Comparison of ENCODE assay signal across 31 cellular contexts in the genomic region with DNA sequence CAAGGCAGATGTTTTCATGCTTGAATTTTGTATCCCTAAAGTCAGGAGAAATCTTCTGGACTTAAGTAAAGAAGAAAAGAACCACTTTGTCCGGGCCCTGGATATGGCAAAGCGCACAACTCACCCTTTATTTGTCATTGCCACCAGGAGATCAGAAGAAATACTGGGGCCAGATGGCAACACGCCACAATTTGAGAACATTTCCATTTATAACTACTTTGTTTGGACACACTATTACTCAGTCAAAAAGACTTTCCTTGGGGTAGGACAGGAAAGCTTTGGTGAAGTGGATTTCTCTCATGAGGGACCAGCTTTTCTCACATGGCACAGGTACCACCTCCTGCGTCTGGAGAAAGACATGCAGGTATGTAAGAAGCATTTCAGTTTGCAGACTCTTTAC. TPM values are rescaled to one million over a fixed set of nuclear protein-coding genes. Genes with fewer than 3 reads are reported as not detected.
DNase-seq lines count a peak whose midpoint lies in the region; ATAC-seq, FAIRE-seq and TF ChIP-seq lines count a peak whose summit lies in the region.
"Had no signal": no experiment of that assay in that cellular context is flagged by ENCODE, and none has a peak within 500 bp of the region (broad histone marks: within the 10 kb centered on the region; RNA-seq: fewer than 3 reads in every experiment).

No MANE protein-coding gene starts in this region.

- H3K27me3 ChIP-seq in GM23338 (ENCODE audit: insufficient read depth) (no peaks in the 10 kb centered on the region), astrocyte (ENCODE audit: insufficient read depth, low read length) (no peaks in the 10 kb centered on the region), thoracic aorta (replicated peaks; ENCODE audit: insufficient read depth) (no peaks in the 10 kb centered on the region)
- H3K27me3 ChIP-seq: breast epithelium, neural progenitor cell, SJSA1, vagina had no signal

- H3K4me2 ChIP-seq in GM23338: no peak overlapping the region
- no peak overlapping the region for H3K4me2 ChIP-seq in astrocyte (ENCODE audit: low read length)
- H3K4me2 ChIP-seq: neural progenitor cell had no signal

- H3K27ac Mint-ChIP-seq in GM23338 (no peak overlapping the region), astrocyte (ENCODE audit: unreplicated experiment) (no peak overlapping the region)
- H3K27ac Mint-ChIP-seq: activated CD4-positive, alpha-beta T cell treated with anti-CD3 and anti-CD28 coated beads, Interleukin-2, amount 10 ng/mL, durations not matched to agents 24 days and 14 days; activated naive CD8-positive, alpha-beta T cell treated with anti-CD3 and anti-CD28 coated beads, Interleukin-2, amount 50 U/mL, for 24 hours; CD4-positive, CD25-positive, alpha-beta regulatory T cell; neural progenitor cell; progenitor cell of endocrine pancreas; stimulated activated effector memory CD8-positive, alpha-beta T cell treated with anti-CD3 and anti-CD28 coated beads, Interleukin-12 subunit alpha, Interleukin-12 subunit beta, amount 100 ng/mL, for 72 hours; T-helper 1 cell treated with Interleukin-12 subunit alpha and Interleukin-12 subunit beta and Interleukin-4 antibody, amounts not matched to agents 30 μg/mL and 1 μg/mL, for 36 hours had no signal

- peaks cover 6% of the 10 kb centered on the region; the same call in 1 of the 2 replicates for H3K4me1 ChIP-seq in GM23338 (ENCODE audit: insufficient read depth)
- no peaks in the 10 kb centered on the region for H3K4me1 ChIP-seq in astrocyte (ENCODE audit: insufficient read depth, low read length)
- H3K4me1 ChIP-seq in thoracic aorta (ENCODE audit: control insufficient read depth in 1 of 2, low read depth in 2 of 2): peaks cover 29 to 39% of the 10 kb centered on the region in 2 donors
- H3K4me1 ChIP-seq: breast epithelium, vagina had no signal

- TF ChIP-seq CTCF in GM23338 (conservative IDR thresholded peaks at IDR 0.05; ENCODE audit: low read depth in 2 of 2): no peak
- TF ChIP-seq CTCF in astrocyte (IDR thresholded peaks at IDR 0.05; ENCODE audit: insufficient read depth, low read depth, low read length): no peak
- no peak for TF ChIP-seq CTCF in thoracic aorta (IDR thresholded peaks at IDR 0.05)

- intact Hi-C loops in left ventricle myocardium superior (cut with micrococcal nuclease): no loop called here

- H3K27me3 Mint-ChIP-seq in GM23338 (ENCODE audit: insufficient read depth, low read depth, poor library complexity) (no peaks in the 10 kb centered on the region), astrocyte (ENCODE audit: low read depth, unreplicated experiment) (no peaks in the 10 kb centered on the region)
- H3K27me3 Mint-ChIP-seq: activated CD4-positive, alpha-beta T cell treated with anti-CD3 and anti-CD28 coated beads, Interleukin-2, amount 10 ng/mL, durations not matched to agents 24 days and 14 days; activated naive CD8-positive, alpha-beta T cell treated with anti-CD3 and anti-CD28 coated beads, Interleukin-2, amount 50 U/mL, for 24 hours; CD4-positive, CD25-positive, alpha-beta regulatory T cell; progenitor cell of endocrine pancreas had no signal

- H3K9me3 ChIP-seq in astrocyte (ENCODE audit: insufficient read depth, low read depth, low read length): no peaks in the 10 kb centered on the region
- H3K9me3 ChIP-seq in thoracic aorta: no peaks in the 10 kb centered on the region
- H3K9me3 ChIP-seq: breast epithelium, mucosa of descending colon, SJSA1, vagina had no signal

- no peaks in the 10 kb centered on the region for H3K36me3 Mint-ChIP-seq in GM23338 (ENCODE audit: low read depth)
- no peaks in the 10 kb centered on the region for H3K36me3 Mint-ChIP-seq in astrocyte (ENCODE audit: low read depth, unreplicated experiment)
- H3K36me3 Mint-ChIP-seq: CD4-positive, CD25-positive, alpha-beta regulatory T cell; neural progenitor cell; stimulated activated effector memory CD8-positive, alpha-beta T cell treated with anti-CD3 and anti-CD28 coated beads, Interleukin-12 subunit alpha, Interleukin-12 subunit beta, amount 100 ng/mL, for 72 hours had no signal

- H4K20me1 ChIP-seq in GM23338 (replicated peaks; ENCODE audit: insufficient read depth) (no peaks in the 10 kb centered on the region), astrocyte (ENCODE audit: insufficient read depth, low read length) (no peaks in the 10 kb centered on the region)

- H2AFZ ChIP-seq in GM23338 (peak overlapping the region; percentile 24; the same call in 1 of the 2 replicates), astrocyte (ENCODE audit: low read depth, low read length) (no peak overlapping the region)
- H2AFZ ChIP-seq: neural progenitor cell had no signal

- DNase-seq in GM23338 (ENCODE audit: low spot score) (no peak), astrocyte (ENCODE audit: low read depth) (peak; percentile 41), left ventricle myocardium superior (peak; percentile 34), thoracic aorta (ENCODE audit: low spot score) (no peak), DMS153 treated with DMSO at 0.1 percent for 48 hours (lab: John Stamatoyannopoulos, UW; ENCODE audit: unreplicated experiment) (no peak)
- DNase-seq: activated CD4-positive, alpha-beta T cell treated with anti-CD3 and anti-CD28 coated beads, Interleukin-2, amount 10 ng/mL, durations not matched to agents 24 days and 14 days; activated naive CD8-positive, alpha-beta T cell treated with anti-CD3 and anti-CD28 coated beads, Interleukin-2, amount 50 U/mL, for 24 hours; CD4-positive, CD25-positive, alpha-beta regulatory T cell; DMS53; GF-D8; HCEC 1CT; head of caudate nucleus; KG1; mucosa of descending colon; MV-4-11; NCI-H1694; NCI-H2171; NCI-H748 treated with DMSO at 0.1 percent for 48 hours; small intestine; stimulated activated CD4-positive, alpha-beta T cell treated with anti-CD3 and anti-CD28 coated beads, Interleukin-2, amount 100 ng/mL, for 24 hours had no signal

- H3K9me2 ChIP-seq in GM23338 (ENCODE audit: insufficient read depth): no peaks in the 10 kb centered on the region

- no peaks in the 10 kb centered on the region for H3F3A ChIP-seq in GM23338 (replicated peaks; ENCODE audit: low read depth)

- no peak overlapping the region for H3K9ac ChIP-seq in astrocyte (ENCODE audit: low read length)
- H3K9ac ChIP-seq: neural progenitor cell had no signal

- no peak overlapping the region for H3K4me3 Mint-ChIP-seq in GM23338
- no peak overlapping the region for H3K4me3 Mint-ChIP-seq in astrocyte (ENCODE audit: unreplicated experiment)
- H3K4me3 Mint-ChIP-seq: activated CD4-positive, alpha-beta T cell treated with anti-CD3 and anti-CD28 coated beads, Interleukin-2, amount 10 ng/mL, durations not matched to agents 24 days and 14 days; activated naive CD8-positive, alpha-beta T cell treated with anti-CD3 and anti-CD28 coated beads, Interleukin-2, amount 50 U/mL, for 24 hours; CD4-positive, CD25-positive, alpha-beta regulatory T cell; neural progenitor cell; stimulated activated effector memory CD8-positive, alpha-beta T cell treated with anti-CD3 and anti-CD28 coated beads, Interleukin-12 subunit alpha, Interleukin-12 subunit beta, amount 100 ng/mL, for 72 hours; T-helper 1 cell treated with Interleukin-12 subunit alpha and Interleukin-12 subunit beta and Interleukin-4 antibody, amounts not matched to agents 30 μg/mL and 1 μg/mL, for 36 hours had no signal

- H3K27ac ChIP-seq in GM23338 (ENCODE audit: low read depth): no peak overlapping the region
- H3K27ac ChIP-seq in astrocyte (ENCODE audit: low read depth, low read length): no peak overlapping the region
- peak overlapping the region in 1 of 2 donors; percentile 24 for H3K27ac ChIP-seq in thoracic aorta
- H3K27ac ChIP-seq: breast epithelium, neural progenitor cell, SJSA1, vagina had no signal

- no peaks in the 10 kb centered on the region for H3K79me2 ChIP-seq in GM23338 (replicated peaks; ENCODE audit: insufficient read depth)
- no peaks in the 10 kb centered on the region for H3K79me2 ChIP-seq in astrocyte (ENCODE audit: insufficient read depth, low read length)

- H3K4me3 ChIP-seq in GM23338: no peak overlapping the region
- H3K4me3 ChIP-seq in astrocyte (ENCODE audit: insufficient read depth, low read depth, low read length): no peak overlapping the region
- peak overlapping the region; percentile 42 for H3K4me3 ChIP-seq in thoracic aorta
- H3K4me3 ChIP-seq: breast epithelium, mucosa of descending colon, neural progenitor cell, SJSA1, vagina had no signal

- no peak for FAIRE-seq in astrocyte (lab: Jason Lieb, UNC)
- FAIRE-seq: endometrium, small intestine had no signal

- no peaks in the 10 kb centered on the region for H3K9me3 Mint-ChIP-seq in GM23338
- no peaks in the 10 kb centered on the region for H3K9me3 Mint-ChIP-seq in astrocyte (ENCODE audit: unreplicated experiment)
- H3K9me3 Mint-ChIP-seq: T-helper 1 cell treated with Interleukin-12 subunit alpha and Interleukin-12 subunit beta and Interleukin-4 antibody, amounts not matched to agents 30 μg/mL and 1 μg/mL, for 36 hours had no signal

- peaks cover 10% of the 10 kb centered on the region; the same call in 2 of the 3 replicates for H3K4me1 Mint-ChIP-seq in GM23338
- peaks cover 10% of the 10 kb centered on the region for H3K4me1 Mint-ChIP-seq in astrocyte (ENCODE audit: low read depth, unreplicated experiment)
- H3K4me1 Mint-ChIP-seq: activated CD4-positive, alpha-beta T cell treated with anti-CD3 and anti-CD28 coated beads, Interleukin-2, amount 10 ng/mL, durations not matched to agents 24 days and 14 days; activated naive CD8-positive, alpha-beta T cell treated with anti-CD3 and anti-CD28 coated beads, Interleukin-2, amount 50 U/mL, for 24 hours; CD4-positive, CD25-positive, alpha-beta regulatory T cell; stimulated activated effector memory CD8-positive, alpha-beta T cell treated with anti-CD3 and anti-CD28 coated beads, Interleukin-12 subunit alpha, Interleukin-12 subunit beta, amount 100 ng/mL, for 72 hours had no signal

- H3K36me3 ChIP-seq in GM23338 (ENCODE audit: insufficient read depth) (no peaks in the 10 kb centered on the region), astrocyte (ENCODE audit: insufficient read depth, low read length) (no peaks in the 10 kb centered on the region), thoracic aorta (no peaks in the 10 kb centered on the region)
- H3K36me3 ChIP-seq: breast epithelium, neural progenitor cell, SJSA1, vagina had no signal

- no peak for ATAC-seq in GM23338
- ATAC-seq in left ventricle myocardium superior: peak; percentile 90
- peak; percentile 48 for ATAC-seq in thoracic aorta (ENCODE audit: insufficient number of reproducible peaks, low FRiP score, low read depth)
- ATAC-seq in GM18498 (IDR thresholded peaks at IDR 0.05; ENCODE audit: unreplicated experiment): no peak
- ATAC-seq in HG02588 (IDR thresholded peaks at IDR 0.05; ENCODE audit: unreplicated experiment): no peak
- ATAC-seq: activated naive CD8-positive, alpha-beta T cell treated with anti-CD3 and anti-CD28 coated beads, Interleukin-2, amount 50 U/mL, for 24 hours; mucosa of descending colon; stimulated activated effector memory CD8-positive, alpha-beta T cell treated with anti-CD3 and anti-CD28 coated beads, Interleukin-12 subunit alpha, Interleukin-12 subunit beta, amount 100 ng/mL, for 72 hours had no signal

TF ChIP-seq in GM23338, 12 proteins besides CTCF, POLR2A, EP300 and RAD21 (continues in another document):
- TF ChIP-seq CREB1 (CRISPR knock-in tag; IDR thresholded peaks at IDR 0.05; ENCODE audit: low read depth): no peak

RNA-seq across cellular contexts. Expression of gene TYRP1, which starts 2.3 kb away (rescaled TPM):
- not detected in 2 replicates for total RNA-seq in GM23338 (2014; rRNA removed; shearing (Covaris generic))
- polyA plus RNA-seq in GM23338 (2016; fragmentation: Nextera tagmentation; extraction: Ambion mirVana): not detected in 2 replicates
- 0.26 and 0.73 TPM in 2 replicates for total RNA-seq in astrocyte
- total RNA-seq in left ventricle myocardium superior: 43.8 TPM
- 1 to 10 TPM; 1.8 to 3.8 TPM for total RNA-seq in thoracic aorta
- total RNA-seq: activated CD4-positive, alpha-beta T cell treated with anti-CD3 and anti-CD28 coated beads, Interleukin-2, amount 10 ng/mL, durations not matched to agents 24 days and 14 days; breast epithelium; CD4-positive, CD25-positive, alpha-beta regulatory T cell; HT-29; progenitor cell of endocrine pancreas; vagina had no signal
- polyA plus RNA-seq: CD4-positive, CD25-positive, alpha-beta regulatory T cell had no signal

Comparison
In these comparisons a context has a peak if more than half of its experiments do, and no peak if none do; other contexts are left out.
1. ATAC-seq: peak in left ventricle myocardium superior (single experiment) and thoracic aorta (single experiment); none in GM23338 (single experiment), GM18498 (single experiment) and HG02588 (single experiment).
2. DNase-seq: peak in astrocyte (single experiment) and left ventricle myocardium superior (single experiment); none in GM23338 (single experiment), thoracic aorta (single experiment) and DMS153 treated with DMSO at 0.1 percent for 48 hours (single experiment).